In genomic region chr20:18004389-18005031, GRCh38 we compare ENCODE assay signal across 16 cellular contexts. TPM values are rescaled to one million over a fixed set of nuclear protein-coding genes. Genes with fewer than 3 reads are reported as not detected.
DNase-seq lines count a peak whose midpoint lies in the region; ATAC-seq and TF ChIP-seq lines count a peak whose summit lies in the region.
"Had no signal": no experiment of that assay in that cellular context is flagged by ENCODE, and none has a peak within 500 bp of the region (broad histone marks: within the 10 kb centered on the region; RNA-seq: fewer than 3 reads in every experiment).

No MANE protein-coding gene starts in this region.

- POLR2A ChIA-PET in PC-9 (lab: Charles Lee; ENCODE audit: unreplicated experiment) (no interaction called here), SK-N-SH (lab: Yijun Ruan, JAX) (no interaction called here)

- TF ChIP-seq POLR2A in gastrocnemius medialis (IDR thresholded peaks at IDR 0.05): no peak

- CTCF ChIA-PET in PC-9 (lab: Charles Lee): no interaction called here
- CTCF ChIA-PET in SK-N-SH (lab: Yijun Ruan, JAX): interaction anchor here (1.1 to 4.9 kb wide), 2 partner anchors 9 to 468 kb away, joined by 4 to 19 read pairs; no protein-coding TSS in a partner anchor

- TF ChIP-seq CTCF in PC-9 (conservative IDR thresholded peaks at IDR 0.05): no peak
- TF ChIP-seq CTCF in gastrocnemius medialis (IDR thresholded peaks at IDR 0.05 in 4 of 5, conservative IDR thresholded peaks at IDR 0.05 in 1 of 5): no peak
- no peak for TF ChIP-seq CTCF in SK-N-SH (IDR thresholded peaks at IDR 0.05)

- BruUV-seq in PC-9 (replicated peaks; lab: Mats Ljungman, UMichigan): TSS peak; percentile 24

- H3K4me1 ChIP-seq in PC-9 (replicated peaks; ENCODE audit: insufficient read depth) (peaks cover 43% of the 10 kb centered on the region), gastrocnemius medialis (peaks cover 0 to 5% of the 10 kb centered on the region in 2 donors), SK-N-SH (ENCODE audit: control insufficient read depth in 1 of 2, insufficient read depth in 2 of 2, low read depth in 1 of 2, low read length in 1 of 2) (peaks cover 0 to 9% of the 10 kb centered on the region in 2 experiments; a peak in 1 of 4 replicates)

- no peak overlapping the region for H2AFZ ChIP-seq in PC-9
- H2AFZ ChIP-seq in SK-N-SH (ENCODE audit: low read depth): no peak overlapping the region

- H3F3A ChIP-seq in PC-9 (ENCODE audit: insufficient read depth, low read depth) (peaks cover 36% of the 10 kb centered on the region), SK-N-SH (replicated peaks; ENCODE audit: insufficient read depth) (no peaks in the 10 kb centered on the region)

- H3K4me3 ChIP-seq in PC-9 (no peak overlapping the region), gastrocnemius medialis (no peak overlapping the region), SK-N-SH (ENCODE audit: low read depth in 2 of 2, low read length in 1 of 2) (no peak overlapping the region)
- H3K4me3 ChIP-seq: ovary had no signal

- ATAC-seq in gastrocnemius medialis: peak; percentile 95 to 96
- ATAC-seq: activated CD8-positive, alpha-beta T cell treated with anti-CD3 and anti-CD28 coated beads for 36 hours; Panc1; SK-N-SH treated with all-trans-retinoic acid at 6 μM for 48 hours had no signal

- H3K9me3 ChIP-seq in PC-9 (ENCODE audit: insufficient read depth, low read depth) (no peaks in the 10 kb centered on the region), gastrocnemius medialis (no peaks in the 10 kb centered on the region), SK-N-SH (no peaks in the 10 kb centered on the region)
- H3K9me3 ChIP-seq: ovary had no signal

- TF ChIP-seq EP300 in SK-N-SH (IDR thresholded peaks at IDR 0.05; ENCODE audit: borderline replicate concordance in 1 of 2, low read depth in 1 of 2, low read length in 1 of 2): no peak

- H3K4me2 ChIP-seq in PC-9: peak overlapping the region; percentile 30
- no peak overlapping the region for H3K4me2 ChIP-seq in SK-N-SH

- intact Hi-C loops in PC-9 (cut with micrococcal nuclease; ENCODE audit: unreplicated experiment) (loop anchor here (5.0 kb wide), 1 partner anchor 53 kb away; the partner anchor contains the start of gene OVOL2), gastrocnemius medialis (cut with DNase I; ENCODE audit: low total_unique reads) (no loop called here)

- H4K20me1 ChIP-seq in PC-9 (ENCODE audit: insufficient read depth) (no peaks in the 10 kb centered on the region), SK-N-SH (ENCODE audit: insufficient read depth) (no peaks in the 10 kb centered on the region)

- H3K36me3 ChIP-seq in PC-9 (ENCODE audit: low read depth) (no peaks in the 10 kb centered on the region), gastrocnemius medialis (no peaks in the 10 kb centered on the region), SK-N-SH (replicated peaks in 1 of 2; ENCODE audit: control insufficient read depth in 1 of 2, insufficient read depth in 2 of 2, low read length in 1 of 2) (no peaks in the 10 kb centered on the region)
- H3K36me3 ChIP-seq: ovary had no signal

- in situ Hi-C loops in gastrocnemius medialis (cut with MboI; ENCODE audit: low sequenced_read_pairs in 4 of 4): no loop called here

- H3K79me2 ChIP-seq in PC-9 (ENCODE audit: low read depth): no peaks in the 10 kb centered on the region
- H3K79me2 ChIP-seq in SK-N-SH (ENCODE audit: insufficient read depth): no peaks in the 10 kb centered on the region

- peak; percentile 66 for DNase-seq in ELF-1 (ENCODE audit: low read depth, low spot score)
- DNase-seq in PC-9: no peak
- DNase-seq in fibroblast of the conjunctiva (ENCODE audit: low read depth): peak; percentile 16
- peak; percentile 72 to 81 for DNase-seq in gastrocnemius medialis
- DNase-seq in SKM-1 treated with dmso at 0.1 percent for 144 hours (lab: John Stamatoyannopoulos, UW; ENCODE audit: unreplicated experiment): no peak
- DNase-seq in NCI-H2107 treated with DMSO at 0.1 percent for 48 hours (lab: John Stamatoyannopoulos, UW; ENCODE audit: unreplicated experiment): no peak
- no peak for DNase-seq in NCI-H1105 treated with DMSO at 0.1 percent for 48 hours (lab: John Stamatoyannopoulos, UW)
- no peak for DNase-seq in SK-N-SH
- DNase-seq: activated CD8-positive, alpha-beta T cell treated with anti-CD3 and anti-CD28 coated beads for 36 hours; cerebellar nuclear complex; head of caudate nucleus; kidney; NCI-H345; ovary had no signal

- H3K9me2 ChIP-seq in PC-9 (ENCODE audit: insufficient read depth) (no peaks in the 10 kb centered on the region), SK-N-SH (no peaks in the 10 kb centered on the region)

- no peaks in the 10 kb centered on the region for H3K27me3 ChIP-seq in PC-9 (ENCODE audit: insufficient read depth, low read depth)
- no peaks in the 10 kb centered on the region for H3K27me3 ChIP-seq in gastrocnemius medialis
- H3K27me3 ChIP-seq in SK-N-SH (ENCODE audit: insufficient read depth): no peaks in the 10 kb centered on the region
- H3K27me3 ChIP-seq: ovary had no signal

- H3K27ac ChIP-seq in PC-9: peak overlapping the region; percentile 78
- H3K27ac ChIP-seq in gastrocnemius medialis: peak overlapping the region; percentile 28 to 57 (median 38)
- H3K27ac ChIP-seq in SK-N-SH (ENCODE audit: low read depth in 2 of 2, low read length in 1 of 2): no peak overlapping the region
- H3K27ac ChIP-seq: ovary had no signal

- TF ChIP-seq RAD21 in SK-N-SH (IDR thresholded peaks at IDR 0.05; ENCODE audit: low read length): no peak

- WGBS in SK-N-SH (ENCODE audit: low lambda C conversion rate): 72% methylated on average over 8 of the region's 8 CpGs

- no peak overlapping the region for H3K9ac ChIP-seq in SK-N-SH

TF ChIP-seq in SK-N-SH, 30 proteins besides CTCF, POLR2A, EP300 and RAD21 (continues in another document):
- TF ChIP-seq ELF1 (IDR thresholded peaks at IDR 0.05) (no peak), NRF1 (IDR thresholded peaks at IDR 0.05; ENCODE audit: low read depth, low read length) (no peak), MXI1 (IDR thresholded peaks at IDR 0.05; ENCODE audit: low read depth, low read length) (no peak), ZBTB33 (IDR thresholded peaks at IDR 0.05; ENCODE audit: borderline replicate concordance, low read depth) (no peak), NFIC (IDR thresholded peaks at IDR 0.05; ENCODE audit: borderline replicate concordance) (no peak), IRF3 (IDR thresholded peaks at IDR 0.05; ENCODE audit: low read depth, low read length) (no peak), RCOR1 (IDR thresholded peaks at IDR 0.05; ENCODE audit: low read length) (no peak), PBX3 (IDR thresholded peaks at IDR 0.05) (no peak), GABPA (IDR thresholded peaks at IDR 0.05; ENCODE audit: low read depth) (no peak), TAF1 (IDR thresholded peaks at IDR 0.05; ENCODE audit: borderline replicate concordance, low read depth, low read length) (no peak), SIN3A (IDR thresholded peaks at IDR 0.05; ENCODE audit: borderline replicate concordance, low read depth, low read length) (no peak), MAX (IDR thresholded peaks at IDR 0.05; ENCODE audit: low read depth) (no peak)

RNA-seq across cellular contexts. Expression of gene MGME1, which starts 35.7 kb away (rescaled TPM):
- 31.3 and 42.8 TPM in 2 replicates for total RNA-seq in PC-9 (2021)
- 1 to 10 TPM; 5.2 to 9.1 (median 7.2) TPM for total RNA-seq in gastrocnemius medialis
- polyA plus RNA-seq in SK-N-SH (2012; rRNA removed): 7.9 and 10.2 TPM in 2 replicates
- polyA plus RNA-seq in SK-N-SH (2012; cell fraction: cytosol; rRNA removed): 9.4 and 9.5 TPM in 2 replicates
- 10.4 and 14.2 TPM in 2 replicates for polyA plus RNA-seq in SK-N-SH (2012; cell fraction: nucleus; rRNA removed)

RNA-seq across cellular contexts. Expression of gene SNX5, which starts 35.9 kb away (rescaled TPM):
- total RNA-seq in PC-9 (2021) (97.7 and 116 TPM in 2 replicates), gastrocnemius medialis (10 to 100 TPM; 49.8 to 88.8 (median 60.9) TPM)
- 69.2 and 76.2 TPM in 2 replicates for polyA plus RNA-seq in SK-N-SH (2012; rRNA removed)
- polyA plus RNA-seq in SK-N-SH (2012; cell fraction: cytosol; rRNA removed): 54.8 and 71.2 TPM in 2 replicates
- 141 and 175 TPM in 2 replicates for polyA plus RNA-seq in SK-N-SH (2012; cell fraction: nucleus; rRNA removed)

RNA-seq across cellular contexts. Expression of gene OVOL2, which starts 53.2 kb away (rescaled TPM):
- total RNA-seq in PC-9 (2021) (15.3 and 20.7 TPM in 2 replicates), gastrocnemius medialis (not detected)
- polyA plus RNA-seq in SK-N-SH (2012; rRNA removed): not detected in 2 replicates
- not detected in 2 replicates for polyA plus RNA-seq in SK-N-SH (2012; cell fraction: cytosol; rRNA removed)
- not detected in 2 replicates for polyA plus RNA-seq in SK-N-SH (2012; cell fraction: nucleus; rRNA removed)
- total RNA-seq: activated CD8-positive, alpha-beta T cell treated with anti-CD3 and anti-CD28 coated beads for 36 hours had no signal
- polyA plus RNA-seq: ovary had no signal

Comparison
In these comparisons a context has a peak if more than half of its experiments do, and no peak if none do; other contexts are left out.
1. DNase-seq: peak in ELF-1 (single experiment), fibroblast of the conjunctiva (single experiment) and gastrocnemius medialis (2 of 2); none in PC-9 (0 of 2), SKM-1 treated with dmso at 0.1 percent for 144 hours (single experiment), NCI-H2107 treated with DMSO at 0.1 percent for 48 hours (single experiment), NCI-H1105 treated with DMSO at 0.1 percent for 48 hours (single experiment) and SK-N-SH (single experiment).
2. H3K27ac ChIP-seq: peak in PC-9 (single experiment) and gastrocnemius medialis (4 of 4); none in SK-N-SH (0 of 2).
3. RNA of gene OVOL2, which starts 53.2 kb away (total RNA-seq): 15.3 to 20.7 TPM in PC-9; not detected in gastrocnemius medialis; every median in the first group is over 10 times any median in the second.